Comparison of ENCODE assay signal across 1 cellular context in genomic region chr3:138383715-138384114, GRCh38.
TF ChIP-seq lines count a peak whose summit lies in the region.

No MANE protein-coding gene starts in this region.

TF ChIP-seq in GM23338, 12 proteins besides CTCF, POLR2A, EP300 and RAD21 (continued from another document):
- TF ChIP-seq ZNF462 (CRISPR knock-in tag; IDR thresholded peaks at IDR 0.05) (no peak), ZNF331 (CRISPR knock-in tag; IDR thresholded peaks at IDR 0.05; ENCODE audit: low read depth) (no peak)
